18 cellular contexts compared by ENCODE assay signal in the genomic region with DNA sequence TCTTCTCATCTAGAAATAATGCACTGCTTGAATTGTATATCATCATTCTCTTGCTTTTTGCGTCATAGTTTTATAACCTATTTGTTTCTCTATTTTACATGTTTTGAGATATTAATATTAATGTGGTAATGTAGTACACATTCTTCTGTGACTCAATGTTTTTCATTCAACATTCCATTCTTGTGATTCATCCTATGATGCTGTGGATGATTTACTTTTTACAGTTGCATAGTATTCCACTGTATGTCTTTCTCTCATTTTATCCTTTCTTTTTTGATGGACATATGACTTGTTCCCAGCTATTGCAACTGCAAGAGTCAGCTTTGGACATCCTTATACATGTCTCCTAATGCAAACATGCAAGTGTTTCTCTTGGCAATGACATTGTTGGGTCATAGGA. TPM values are rescaled to one million over a fixed set of nuclear protein-coding genes. Genes with fewer than 3 reads are reported as not detected.
DNase-seq lines count a peak whose midpoint lies in the region; ATAC-seq, FAIRE-seq and TF ChIP-seq lines count a peak whose summit lies in the region.
"Had no signal": no experiment of that assay in that cellular context is flagged by ENCODE, and none has a peak within 500 bp of the region (broad histone marks: within the 10 kb centered on the region; RNA-seq: fewer than 3 reads in every experiment).

No MANE protein-coding gene starts in this region.

- POLR2A ChIA-PET in endothelial cell of umbilical vein (lab: Charles Lee): no interaction called here

- peaks cover 17% of the 10 kb centered on the region for H3K4me1 ChIP-seq in endothelial cell of umbilical vein (ENCODE audit: control insufficient read depth, extremely low read depth, insufficient read depth, low read length)
- H3K4me1 ChIP-seq: BLaER1 had no signal

- TF ChIP-seq POLR2A in endothelial cell of umbilical vein (IDR thresholded peaks at IDR 0.05; ENCODE audit: low read depth, low read length) (no peak), lower leg skin (IDR thresholded peaks at IDR 0.05) (no peak)

- ATAC-seq in Right ventricle myocardium superior (ENCODE audit: poor library complexity): no peak

- no peaks in the 10 kb centered on the region for H3K27me3 ChIP-seq in endothelial cell of umbilical vein (ENCODE audit: control insufficient read depth in 2 of 2, insufficient read depth in 2 of 2, low read length in 2 of 2)
- H3K27me3 ChIP-seq: BLaER1 had no signal

- H3K36me3 ChIP-seq in endothelial cell of umbilical vein (ENCODE audit: control insufficient read depth in 2 of 2, extremely low read depth in 1 of 2, insufficient read depth in 2 of 2, low read length in 2 of 2): no peaks in the 10 kb centered on the region
- H3K36me3 ChIP-seq: BLaER1 had no signal

- intact Hi-C loops in endothelial cell of umbilical vein (cut with micrococcal nuclease): no loop called here
- intact Hi-C loops in Right ventricle myocardium superior (cut with DNase I): no loop called here
- intact Hi-C loops in lower leg skin (cut with DNase I; ENCODE audit: low total_unique reads): no loop called here

- DNase-seq in ELR (ENCODE audit: low read depth): peak; percentile 61
- peak; percentile 40 for DNase-seq in LHCN-M2 (ENCODE audit: low read depth)
- peak; percentile 27 for DNase-seq in amniotic epithelial cell (ENCODE audit: low read depth)
- DNase-seq in endothelial cell of umbilical vein (ENCODE audit: low read depth, low spot score): no peak
- DNase-seq in Right ventricle myocardium superior: no peak
- DNase-seq in COR-L47 (lab: John Stamatoyannopoulos, UW): no peak
- DNase-seq in lower leg skin (ENCODE audit: low spot score in 2 of 2): no peak
- no peak for DNase-seq in activated CD8-positive, alpha-beta memory T cell treated with anti-CD3 and anti-CD28 coated beads, Interleukin-2, amount 50 U/mL, for 4 hours
- DNase-seq: 8988T; Calu3; CD4-positive, alpha-beta memory T cell; DMS79 treated with DMSO at 0.1 percent for 48 hours; H9 had no signal

- H3K4me3 ChIP-seq in endothelial cell of umbilical vein (replicated peaks in 1 of 3; ENCODE audit: insufficient read depth in 1 of 3, low read depth in 1 of 3, low read length in 3 of 3) (no peak overlapping the region), lower leg skin (ENCODE audit: low read depth, poor library complexity, severe bottlenecking) (no peak overlapping the region)
- H3K4me3 ChIP-seq: BLaER1 had no signal

- no peaks in the 10 kb centered on the region for H3K9me3 ChIP-seq in endothelial cell of umbilical vein (replicated peaks; ENCODE audit: control insufficient read depth, insufficient read depth, low read length)
- H3K9me3 ChIP-seq: BLaER1 had no signal

- H2AFZ ChIP-seq in endothelial cell of umbilical vein (ENCODE audit: low read depth, low read length): no peak overlapping the region

- WGBS in lower leg skin, 2 donors: 96 to 100% methylated on average over 1 of the region's 1 CpG

- no peak for TF ChIP-seq CTCF in endothelial cell of umbilical vein (IDR thresholded peaks at IDR 0.05; ENCODE audit: extremely low read depth in 1 of 2, insufficient read depth in 1 of 2, low read depth in 1 of 2, low read length in 2 of 2)
- TF ChIP-seq CTCF in lower leg skin (IDR thresholded peaks at IDR 0.05): no peak

- no peaks in the 10 kb centered on the region for H3K9me1 ChIP-seq in endothelial cell of umbilical vein (replicated peaks; ENCODE audit: control insufficient read depth, extremely low read depth, insufficient read depth, low read length)

- dilution Hi-C loops in endothelial cell of umbilical vein (cut with MboI; ENCODE audit: extremely low pct_ligation_motif_present, low sequenced_read_pairs): no loop called here

- FAIRE-seq in endothelial cell of umbilical vein (lab: Jason Lieb, UNC): no peak
- FAIRE-seq: G401.6, GM12891, GM19239, H1 had no signal

- H3K9ac ChIP-seq in endothelial cell of umbilical vein (replicated peaks; ENCODE audit: extremely low read depth, insufficient read depth, low read length): no peak overlapping the region
- H3K9ac ChIP-seq: BLaER1 had no signal

- BruUV-seq in endothelial cell of umbilical vein (replicated peaks; lab: Mats Ljungman, UMichigan): no TSS peak

- no peak overlapping the region for H3K27ac ChIP-seq in endothelial cell of umbilical vein (ENCODE audit: insufficient read depth, low read depth, low read length)
- H3K27ac ChIP-seq: BLaER1 had no signal

- CTCF ChIA-PET in endothelial cell of umbilical vein (lab: Charles Lee): no interaction called here

- peaks cover 5% of the 10 kb centered on the region for H4K20me1 ChIP-seq in endothelial cell of umbilical vein (replicated peaks; ENCODE audit: control insufficient read depth, extremely low read depth, insufficient read depth, low read length)
- H4K20me1 ChIP-seq: BLaER1 had no signal

- H3K79me2 ChIP-seq in endothelial cell of umbilical vein (ENCODE audit: control insufficient read depth, insufficient read depth, low read length): peaks cover 98% of the 10 kb centered on the region

- no peak overlapping the region for H3K4me2 ChIP-seq in endothelial cell of umbilical vein (ENCODE audit: insufficient read depth, low read length)
- H3K4me2 ChIP-seq: BLaER1 had no signal

TF ChIP-seq in endothelial cell of umbilical vein, 7 proteins besides CTCF, POLR2A, EP300 and RAD21:
- peak; percentile 35 for TF ChIP-seq JUN (IDR thresholded peaks at IDR 0.05; ENCODE audit: borderline replicate concordance, insufficient read depth, insufficient read length, low read depth)
- TF ChIP-seq FOS (IDR thresholded peaks at IDR 0.05; ENCODE audit: borderline replicate concordance, insufficient read depth, low read length): peak; percentile 66
- TF ChIP-seq EZH2 (IDR thresholded peaks at IDR 0.05; ENCODE audit: borderline replicate concordance, low read depth, low read length, severe bottlenecking): no peak
TF ChIP-seq in endothelial cell of umbilical vein: peak in this region for 2.

RNA-seq across cellular contexts. Expression of gene VEPH1, which starts 20.6 kb away (rescaled TPM):
- total RNA-seq in LHCN-M2 (2014; rRNA removed): 49.0 and 49.6 TPM in 2 replicates
- 9.2 TPM for polyA plus RNA-seq in LHCN-M2 (2012)
- 136 and 142 TPM in 2 replicates for total RNA-seq in endothelial cell of umbilical vein
- 36.7 and 42.9 TPM in 2 replicates for polyA plus RNA-seq in endothelial cell of umbilical vein
- 58.8 and 61.9 TPM in 2 replicates for polyA plus RNA-seq in endothelial cell of umbilical vein (2011; cell fraction: cytosol; rRNA removed)
- 103 and 121 TPM in 2 replicates for polyA plus RNA-seq in endothelial cell of umbilical vein (2011; cell fraction: nucleus; rRNA removed)
- polyA plus RNA-seq in endothelial cell of umbilical vein (2012): 116 and 257 TPM in 2 replicates
- polyA minus RNA-seq in endothelial cell of umbilical vein: 178 and 183 TPM in 2 replicates
- polyA minus RNA-seq in endothelial cell of umbilical vein (2011; cell fraction: cytosol; rRNA and poly(A)+ RNA removed): 6.1 TPM
- 416 and 737 TPM in 2 replicates for polyA minus RNA-seq in endothelial cell of umbilical vein (2011; cell fraction: nucleus; rRNA and poly(A)+ RNA removed)
- total RNA-seq in Right ventricle myocardium superior: not detected
- 1 to 10 TPM in 3 of 4 donors, under 1 TPM in 1; 0.59 to 4.7 (median 2.7) TPM for total RNA-seq in lower leg skin
- total RNA-seq: CD4-positive, alpha-beta memory T cell had no signal
- polyA plus RNA-seq: CD4-positive, alpha-beta memory T cell had no signal

Comparison
In these comparisons a context has a peak if more than half of its experiments do, and no peak if none do; other contexts are left out.
1. DNase-seq: peak in ELR (single experiment), LHCN-M2 (single experiment) and amniotic epithelial cell (single experiment); none in endothelial cell of umbilical vein (single experiment), Right ventricle myocardium superior (single experiment), COR-L47 (single experiment), lower leg skin (0 of 2) and activated CD8-positive, alpha-beta memory T cell treated with anti-CD3 and anti-CD28 coated beads, Interleukin-2, amount 50 U/mL, for 4 hours (single experiment).